17 cellular contexts compared by ENCODE assay signal in genomic region chr21:45528028-45528705, GRCh38. TPM values are rescaled to one million over a fixed set of nuclear protein-coding genes. Genes with fewer than 3 reads are reported as not detected.
DNase-seq lines count a peak whose midpoint lies in the region; ATAC-seq, FAIRE-seq and TF ChIP-seq lines count a peak whose summit lies in the region.
"Had no signal": no experiment of that assay in that cellular context is flagged by ENCODE, and none has a peak within 500 bp of the region (broad histone marks: within the 10 kb centered on the region; RNA-seq: fewer than 3 reads in every experiment).

No MANE protein-coding gene starts in this region.

- POLR2A ChIA-PET in HEK293 (lab: Yijun Ruan, JAX), result no interaction called here
- POLR2A ChIA-PET in WTC11 (lab: Charles Lee), result no interaction called here

- H3K9me3 ChIP-seq in HEK293 (ENCODE audit: control insufficient read depth, insufficient read depth, low read depth, low read length) (no peaks in the 10 kb centered on the region), testis (no peaks in the 10 kb centered on the region)
- H3K9me3 ChIP-seq: thoracic aorta had no signal

- no peak for ATAC-seq in WTC11
- no peak for ATAC-seq in left colon
- ATAC-seq in GM21423 (IDR thresholded peaks at IDR 0.05; ENCODE audit: unreplicated experiment), result no peak
- ATAC-seq: activated T-helper 17 cell treated with anti-CD3 and anti-CD28 coated beads, Interleukin-2, amount 50 U/mL, for 72 hours had no signal

- CTCF ChIA-PET in HEK293 (lab: Yijun Ruan, JAX), result no interaction called here
- CTCF ChIA-PET in WTC11 (lab: Charles Lee), result interaction anchor here (0.7 kb wide), 1 partner anchor 111 kb away, joined by 3 read pairs; no protein-coding TSS in a partner anchor

- H3K36me3 Mint-ChIP-seq in WTC11, result peaks cover 20% of the 10 kb centered on the region

- peak overlapping the region; percentile 16; the same call in 1 of the 2 replicates for H3K27ac ChIP-seq in HEK293 (ENCODE audit: extremely low read depth, low read depth, low read length)
- no peak overlapping the region for H3K27ac ChIP-seq in testis
- H3K27ac ChIP-seq: thoracic aorta had no signal

- no peaks in the 10 kb centered on the region for H3K27me3 ChIP-seq in testis

- no peak for TF ChIP-seq CTCF in HEK293 (tag by site-specific recombination; IDR thresholded peaks at IDR 0.05)
- no peak for TF ChIP-seq CTCF in WTC11 (IDR thresholded peaks at IDR 0.05)
- TF ChIP-seq CTCF in testis (IDR thresholded peaks at IDR 0.05), result no peak

- intact Hi-C loops in left colon (cut with DNase I, micrococcal nuclease), result no loop called here
- intact Hi-C loops in posterior cingulate gyrus (cut with DNase I), result no loop called here
- intact Hi-C loops in testis (cut with DNase I; ENCODE audit: low total_unique reads), result no loop called here

- no peaks in the 10 kb centered on the region for H3K4me1 ChIP-seq in HEK293 (ENCODE audit: control insufficient read depth, insufficient read depth, low read length)
- H3K4me1 ChIP-seq in testis, result peaks cover 10% of the 10 kb centered on the region

- H3K36me3 ChIP-seq in HEK293 (ENCODE audit: control insufficient read depth in 2 of 2, insufficient read depth in 1 of 2, low read length in 2 of 2), result peaks cover 17 to 77% of the 10 kb centered on the region in 2 experiments; a peak in 2 of 3 replicates
- no peaks in the 10 kb centered on the region for H3K36me3 ChIP-seq in testis (ENCODE audit: low read depth, missing control alignments)
- H3K36me3 ChIP-seq: thoracic aorta had no signal

- no peak for FAIRE-seq in urothelium cell line (lab: Jason Lieb, UNC)
- FAIRE-seq: endothelial cell of umbilical vein had no signal

- H3K4me3 ChIP-seq in HEK293 (ENCODE audit: low read depth, low read length), result no peak overlapping the region
- H3K4me3 ChIP-seq in testis, result no peak overlapping the region
- H3K4me3 ChIP-seq: lung, thoracic aorta had no signal

- DNase-seq in WTC11 (ENCODE audit: low spot score) (peak; percentile 10), left colon (peak; percentile 5 to 19), posterior cingulate gyrus (peak in 6 of 10 donors; percentile 2 to 72 (median 26)), urothelium cell line (ENCODE audit: low spot score) (no peak), DMS153 treated with DMSO at 0.1 percent for 48 hours (lab: John Stamatoyannopoulos, UW; ENCODE audit: unreplicated experiment) (no peak), testis (no peak)
- DNase-seq: foreskin fibroblast; GF-D8; NCI-H187; stimulated activated CD4-positive, alpha-beta T cell treated with anti-CD3 and anti-CD28 coated beads, Interleukin-4, amount 100 ng/mL, for 1 hour; stimulated activated CD8-positive, alpha-beta memory T cell treated with anti-CD3 and anti-CD28 coated beads, Interleukin-4, amount 100 ng/mL, for 48 hours had no signal

- no peak overlapping the region for H3K4me3 Mint-ChIP-seq in WTC11
- H3K4me3 Mint-ChIP-seq: activated T-helper 17 cell treated with anti-CD3 and anti-CD28 coated beads, Interleukin-2, amount 50 U/mL, for 72 hours had no signal

- 84 to 86% methylated on average over 18 of the region's 18 CpGs for WGBS in testis, 2 donors

- no peak overlapping the region for H3K27ac Mint-ChIP-seq in WTC11
- H3K27ac Mint-ChIP-seq: activated T-helper 17 cell treated with anti-CD3 and anti-CD28 coated beads, Interleukin-2, amount 50 U/mL, for 72 hours had no signal

- no peak for TF ChIP-seq POLR2A in testis (IDR thresholded peaks at IDR 0.05)

- H3K9me3 Mint-ChIP-seq in WTC11, result no peaks in the 10 kb centered on the region
- H3K9me3 Mint-ChIP-seq: activated T-helper 17 cell treated with anti-CD3 and anti-CD28 coated beads, Interleukin-2, amount 50 U/mL, for 72 hours had no signal

- no peaks in the 10 kb centered on the region for H3K27me3 Mint-ChIP-seq in WTC11 (ENCODE audit: low read depth)
- H3K27me3 Mint-ChIP-seq: activated T-helper 17 cell treated with anti-CD3 and anti-CD28 coated beads, Interleukin-2, amount 50 U/mL, for 72 hours had no signal

- 0 out of 2 replicates have a peak, but pooled peaks cover 4% of the 10 kb centered on the region for H3K4me1 Mint-ChIP-seq in WTC11

TF ChIP-seq in HEK293, 187 proteins besides CTCF, POLR2A, EP300 and RAD21:
- no peak for TF ChIP-seq ZNF248 (tag by site-specific recombination; IDR thresholded peaks at IDR 0.05)

TF ChIP-seq in WTC11, 78 proteins besides CTCF, POLR2A, EP300 and RAD21:
- no peak for TF ChIP-seq FOXJ3 (CRISPR knock-in tag; IDR thresholded peaks at IDR 0.05; ENCODE audit: borderline replicate concordance)
- no peak for TF ChIP-seq ATF1 (CRISPR knock-in tag; IDR thresholded peaks at IDR 0.05)
- TF ChIP-seq ZNF396 (CRISPR knock-in tag; IDR thresholded peaks at IDR 0.05; ENCODE audit: borderline replicate concordance), result no peak

RNA-seq across cellular contexts. Expression of gene SLC19A1, which starts 14.1 kb away (rescaled TPM):
- total RNA-seq in WTC11 (2021), result 27.7 to 29.8 TPM (median 28.3 TPM) in 3 replicates
- 10 to 100 TPM; 18.2 to 18.9 TPM for total RNA-seq in left colon
- total RNA-seq in testis, result 10 to 100 TPM; 15.7 to 17.4 TPM
- polyA plus RNA-seq in testis (ENCODE audit: insufficient read depth, low read depth, low replicate concordance), result 5.5 TPM

Comparison
In these comparisons a context has a peak if more than half of its experiments do, and no peak if none do; other contexts are left out.
1. DNase-seq: peak in WTC11 (single experiment), left colon (2 of 2) and posterior cingulate gyrus (6 of 10); none in urothelium cell line (single experiment), DMS153 treated with DMSO at 0.1 percent for 48 hours (single experiment) and testis (single experiment).